In genomic region chr3:175672119-175672689, GRCh38 we compare ENCODE assay signal across 9 cellular contexts.
DNase-seq lines count a peak whose midpoint lies in the region; ATAC-seq, FAIRE-seq and TF ChIP-seq lines count a peak whose summit lies in the region.
"Had no signal": no experiment of that assay in that cellular context is flagged by ENCODE, and none has a peak within 500 bp of the region (broad histone marks: within the 10 kb centered on the region; RNA-seq: fewer than 3 reads in every experiment).

No MANE protein-coding gene starts in this region.

- H3K4me3 ChIP-seq in ACC112 (ENCODE audit: low read depth, low read length) = peak overlapping the region; percentile 81
- peak overlapping the region in 3 of 4 donors; percentile 14 to 41 (median 24) for H3K4me3 ChIP-seq in esophagus squamous epithelium

- intact Hi-C loops in esophagus squamous epithelium (cut with DNase I) = no loop called here

- H3K36me3 ChIP-seq in ACC112 (ENCODE audit: insufficient read depth, low read length) (no peaks in the 10 kb centered on the region), esophagus squamous epithelium (no peaks in the 10 kb centered on the region)

- ATAC-seq in HG03139 (IDR thresholded peaks at IDR 0.05; ENCODE audit: unreplicated experiment) = no peak

- 53 to 62% methylated on average over 6 of the region's 6 CpGs for WGBS in esophagus squamous epithelium, 2 donors

- no peaks in the 10 kb centered on the region for H3K27me3 ChIP-seq in ACC112 (ENCODE audit: insufficient read depth, low read length)
- H3K27me3 ChIP-seq in esophagus squamous epithelium = no peaks in the 10 kb centered on the region

- TF ChIP-seq CTCF in esophagus squamous epithelium (IDR thresholded peaks at IDR 0.05) = no peak

- DNase-seq in HTR-8/SVneo (ENCODE audit: insufficient read length, low spot score) (peak; percentile 6), esophagus squamous epithelium (lab: John Stamatoyannopoulos, UW) (no peak), myocyte (ENCODE audit: low read depth) (peak; percentile 28), KG1 (lab: John Stamatoyannopoulos, UW) (no peak), COLO829 (ENCODE audit: low spot score) (no peak)
- DNase-seq in activated CD8-positive, alpha-beta memory T cell treated with anti-CD3 and anti-CD28 coated beads, Interleukin-2, amount 50 U/mL, for 4 hours = no peak

- no peak for TF ChIP-seq POLR2A in esophagus squamous epithelium (IDR thresholded peaks at IDR 0.05)

- H2AFZ ChIP-seq in ACC112 (ENCODE audit: low read length, unreplicated experiment) = peak overlapping the region; percentile 94

- H3K79me2 ChIP-seq in ACC112 (ENCODE audit: control insufficient read depth, insufficient read depth, low read length, unreplicated experiment) = no peaks in the 10 kb centered on the region

- no peak for FAIRE-seq in HTR-8/SVneo (lab: Jason Lieb, UNC)
- FAIRE-seq: D721Med had no signal

- H3K27ac ChIP-seq in ACC112 (ENCODE audit: low read depth, low read length) (peak overlapping the region; percentile 33), esophagus squamous epithelium (no peak overlapping the region)

- no peaks in the 10 kb centered on the region for H3K9me3 ChIP-seq in esophagus squamous epithelium

- H3K4me1 ChIP-seq in ACC112 (ENCODE audit: control insufficient read depth, insufficient read depth, low read length, unreplicated experiment) (peaks cover 3% of the 10 kb centered on the region), esophagus squamous epithelium (no peaks in the 10 kb centered on the region)

Comparison
In these comparisons a context has a peak if more than half of its experiments do, and no peak if none do; other contexts are left out.
1. DNase-seq: peak in HTR-8/SVneo (single experiment) and myocyte (single experiment); none in esophagus squamous epithelium (single experiment), KG1 (single experiment), COLO829 (single experiment) and activated CD8-positive, alpha-beta memory T cell treated with anti-CD3 and anti-CD28 coated beads, Interleukin-2, amount 50 U/mL, for 4 hours (single experiment).